7 cellular contexts compared by ENCODE assay signal in genomic region chr20:29411458-29411820, GRCh38.
DNase-seq lines count a peak whose midpoint lies in the region; ATAC-seq and TF ChIP-seq lines count a peak whose summit lies in the region.
"Not testable (repeated sequence)": the region's sequence is repeated elsewhere in the genome, so short reads cannot be mapped to it uniquely, and the experiment has no call there.

No MANE protein-coding gene starts in this region.

- not testable (repeated sequence) for TF ChIP-seq CTCF in endothelial cell (IDR thresholded peaks at IDR 0.05; ENCODE audit: unreplicated experiment); lower leg skin (IDR thresholded peaks at IDR 0.05); upper lobe of right lung (IDR thresholded peaks at IDR 0.05)

- CTCF ChIA-PET in activated naive CD4-positive, alpha-beta T cell treated with anti-CD3 and anti-CD28 coated beads, Interleukin-2, amount 10 ng/mL, durations not matched to agents 7 days and 5 days (lab: Charles Lee), result not testable (repeated sequence)

- H3K36me3 Mint-ChIP-seq in activated CD4-positive, alpha-beta T cell treated with anti-CD3 and anti-CD28 coated beads, Interleukin-2, amount 10 ng/mL, durations not matched to agents 24 days and 14 days (ENCODE audit: low read depth); activated naive CD4-positive, alpha-beta T cell treated with anti-CD3 and anti-CD28 coated beads, Interleukin-2, amount 10 ng/mL, durations not matched to agents 7 days and 5 days; stimulated activated effector memory CD8-positive, alpha-beta T cell treated with anti-CD3 and anti-CD28 coated beads, Interleukin-12 subunit alpha, Interleukin-12 subunit beta, amount 100 ng/mL, for 72 hours: not testable (repeated sequence)
- H3K36me3 Mint-ChIP-seq in endothelial cell (ENCODE audit: low read depth, unreplicated experiment), result peaks cover 41% of the 10 kb centered on the region

- not testable (repeated sequence) for H3K4me1 ChIP-seq in upper lobe of right lung

- 39 to 65% methylated on average over 30 of the region's 30 CpGs for WGBS in lower leg skin, 2 donors

- not testable (repeated sequence) for H3K4me1 Mint-ChIP-seq in activated CD4-positive, alpha-beta T cell treated with anti-CD3 and anti-CD28 coated beads, Interleukin-2, amount 10 ng/mL, durations not matched to agents 24 days and 14 days; activated naive CD4-positive, alpha-beta T cell treated with anti-CD3 and anti-CD28 coated beads, Interleukin-2, amount 10 ng/mL, durations not matched to agents 7 days and 5 days; endothelial cell (ENCODE audit: unreplicated experiment); stimulated activated effector memory CD8-positive, alpha-beta T cell treated with anti-CD3 and anti-CD28 coated beads, Interleukin-12 subunit alpha, Interleukin-12 subunit beta, amount 100 ng/mL, for 72 hours

- intact Hi-C loops in activated CD4-positive, alpha-beta T cell treated with anti-CD3 and anti-CD28 coated beads, Interleukin-2, amount 10 ng/mL, durations not matched to agents 24 days and 14 days (cut with micrococcal nuclease); left cardiac atrium (cut with DNase I); lower leg skin (cut with DNase I; ENCODE audit: low total_unique reads); upper lobe of right lung (cut with DNase I): not testable (repeated sequence)

- DNase-seq in activated CD4-positive, alpha-beta T cell treated with anti-CD3 and anti-CD28 coated beads, Interleukin-2, amount 10 ng/mL, durations not matched to agents 24 days and 14 days; activated naive CD4-positive, alpha-beta T cell treated with anti-CD3 and anti-CD28 coated beads, Interleukin-2, amount 10 ng/mL, durations not matched to agents 7 days and 5 days; endothelial cell (ENCODE audit: low spot score); left cardiac atrium; lower leg skin (ENCODE audit: low spot score in 2 of 2); stimulated activated effector memory CD8-positive, alpha-beta T cell treated with anti-CD3 and anti-CD28 coated beads, Interleukin-12 subunit alpha, Interleukin-12 subunit beta, amount 100 ng/mL, for 72 hours (ENCODE audit: low spot score in 2 of 2); upper lobe of right lung: not testable (repeated sequence)

- H3K27ac Mint-ChIP-seq in activated CD4-positive, alpha-beta T cell treated with anti-CD3 and anti-CD28 coated beads, Interleukin-2, amount 10 ng/mL, durations not matched to agents 24 days and 14 days; activated naive CD4-positive, alpha-beta T cell treated with anti-CD3 and anti-CD28 coated beads, Interleukin-2, amount 10 ng/mL, durations not matched to agents 7 days and 5 days; stimulated activated effector memory CD8-positive, alpha-beta T cell treated with anti-CD3 and anti-CD28 coated beads, Interleukin-12 subunit alpha, Interleukin-12 subunit beta, amount 100 ng/mL, for 72 hours: not testable (repeated sequence)
- peak overlapping the region; percentile 36 for H3K27ac Mint-ChIP-seq in endothelial cell (ENCODE audit: unreplicated experiment)

- ATAC-seq in left cardiac atrium, result peak; percentile 32 to 38
- ATAC-seq in stimulated activated effector memory CD8-positive, alpha-beta T cell treated with anti-CD3 and anti-CD28 coated beads, Interleukin-12 subunit alpha, Interleukin-12 subunit beta, amount 100 ng/mL, for 72 hours, result peak; percentile 36
- peak; percentile 49 for ATAC-seq in upper lobe of right lung

- H3K36me3 ChIP-seq in upper lobe of right lung, result not testable (repeated sequence)

- peaks cover 26% of the 10 kb centered on the region for H3K9me3 Mint-ChIP-seq in activated CD4-positive, alpha-beta T cell treated with anti-CD3 and anti-CD28 coated beads, Interleukin-2, amount 10 ng/mL, durations not matched to agents 24 days and 14 days
- peaks cover 29% of the 10 kb centered on the region for H3K9me3 Mint-ChIP-seq in activated naive CD4-positive, alpha-beta T cell treated with anti-CD3 and anti-CD28 coated beads, Interleukin-2, amount 10 ng/mL, durations not matched to agents 7 days and 5 days
- peaks cover 51% of the 10 kb centered on the region for H3K9me3 Mint-ChIP-seq in endothelial cell (ENCODE audit: unreplicated experiment)
- peaks cover 21% of the 10 kb centered on the region for H3K9me3 Mint-ChIP-seq in stimulated activated effector memory CD8-positive, alpha-beta T cell treated with anti-CD3 and anti-CD28 coated beads, Interleukin-12 subunit alpha, Interleukin-12 subunit beta, amount 100 ng/mL, for 72 hours

- H3K27me3 ChIP-seq in upper lobe of right lung, result not testable (repeated sequence)

- H3K27ac ChIP-seq in upper lobe of right lung, result not testable (repeated sequence)

- TF ChIP-seq POLR2A in lower leg skin (IDR thresholded peaks at IDR 0.05), result not testable (repeated sequence)

- H3K4me3 Mint-ChIP-seq in activated CD4-positive, alpha-beta T cell treated with anti-CD3 and anti-CD28 coated beads, Interleukin-2, amount 10 ng/mL, durations not matched to agents 24 days and 14 days, result peak overlapping the region; percentile 47
- H3K4me3 Mint-ChIP-seq in activated naive CD4-positive, alpha-beta T cell treated with anti-CD3 and anti-CD28 coated beads, Interleukin-2, amount 10 ng/mL, durations not matched to agents 7 days and 5 days, result peak overlapping the region; percentile 62
- H3K4me3 Mint-ChIP-seq in endothelial cell (ENCODE audit: unreplicated experiment); stimulated activated effector memory CD8-positive, alpha-beta T cell treated with anti-CD3 and anti-CD28 coated beads, Interleukin-12 subunit alpha, Interleukin-12 subunit beta, amount 100 ng/mL, for 72 hours: not testable (repeated sequence)

- H3K4me3 ChIP-seq in lower leg skin (ENCODE audit: low read depth, poor library complexity, severe bottlenecking), result peak overlapping the region; percentile 17
- not testable (repeated sequence) for H3K4me3 ChIP-seq in upper lobe of right lung

- peaks cover 16% of the 10 kb centered on the region for H3K27me3 Mint-ChIP-seq in activated CD4-positive, alpha-beta T cell treated with anti-CD3 and anti-CD28 coated beads, Interleukin-2, amount 10 ng/mL, durations not matched to agents 24 days and 14 days
- H3K27me3 Mint-ChIP-seq in activated naive CD4-positive, alpha-beta T cell treated with anti-CD3 and anti-CD28 coated beads, Interleukin-2, amount 10 ng/mL, durations not matched to agents 7 days and 5 days, result peaks cover 60% of the 10 kb centered on the region
- peaks cover 35% of the 10 kb centered on the region for H3K27me3 Mint-ChIP-seq in endothelial cell (ENCODE audit: unreplicated experiment)

- not testable (repeated sequence) for H3K9me3 ChIP-seq in upper lobe of right lung
